15 cellular contexts compared by ENCODE assay signal in the genomic region with DNA sequence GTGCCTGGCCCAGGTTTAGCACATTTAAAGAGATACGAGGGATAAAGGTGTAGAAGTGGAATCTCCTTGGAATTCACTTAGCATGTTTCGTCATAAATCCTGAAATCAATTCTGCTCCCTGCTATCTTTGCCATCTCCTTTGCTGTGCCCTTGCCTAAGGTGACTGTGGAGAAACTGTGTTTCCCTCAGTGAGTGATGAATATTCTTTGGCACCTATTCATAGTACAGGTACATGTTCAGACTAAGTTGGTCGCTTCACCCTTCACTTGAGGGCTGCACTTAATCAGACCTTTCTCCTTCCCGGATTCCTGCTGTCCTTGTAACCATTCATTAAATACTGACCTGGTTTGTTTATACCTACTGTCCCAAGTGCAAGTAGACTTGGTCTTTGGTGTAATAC. TPM values are rescaled to one million over a fixed set of nuclear protein-coding genes. Genes with fewer than 3 reads are reported as not detected.
DNase-seq lines count a peak whose midpoint lies in the region; ATAC-seq, FAIRE-seq and TF ChIP-seq lines count a peak whose summit lies in the region.
"Had no signal": no experiment of that assay in that cellular context is flagged by ENCODE, and none has a peak within 500 bp of the region (broad histone marks: within the 10 kb centered on the region; RNA-seq: fewer than 3 reads in every experiment).

No MANE protein-coding gene starts in this region.

- no peaks in the 10 kb centered on the region for H3K27me3 Mint-ChIP-seq in chondrocyte (ENCODE audit: low read depth)
- H3K27me3 Mint-ChIP-seq: CD4-positive, alpha-beta memory T cell had no signal

- peak; percentile 92 for ATAC-seq in esophagus mucosa
- ATAC-seq: A549, HCT116 had no signal

- H3K27me3 ChIP-seq in prostate gland (replicated peaks; ENCODE audit: insufficient read depth): no peaks in the 10 kb centered on the region
- H3K27me3 ChIP-seq in suprapubic skin: no peaks in the 10 kb centered on the region
- H3K27me3 ChIP-seq in spleen (replicated peaks in 1 of 7): no peaks in the 10 kb centered on the region
- H3K27me3 ChIP-seq: BE2C had no signal

- no peaks in the 10 kb centered on the region for H3K9me3 ChIP-seq in prostate gland
- H3K9me3 ChIP-seq in suprapubic skin: no peaks in the 10 kb centered on the region
- no peaks in the 10 kb centered on the region for H3K9me3 ChIP-seq in spleen
- H3K9me3 ChIP-seq: A549, BE2C had no signal

- TF ChIP-seq POLR2A in prostate gland (IDR thresholded peaks at IDR 0.05) (no peak), suprapubic skin (IDR thresholded peaks at IDR 0.05) (no peak), spleen (IDR thresholded peaks at IDR 0.05) (no peak)

- H3K27ac ChIP-seq in VCaP (peak overlapping the region; percentile 48), prostate gland (peak overlapping the region; percentile 56 to 67), suprapubic skin (no peak overlapping the region), spleen (no peak overlapping the region)
- H3K27ac ChIP-seq: A549, C4-2B had no signal

- H3K4me3 ChIP-seq in prostate gland (no peak overlapping the region), suprapubic skin (no peak overlapping the region), spleen (no peak overlapping the region)
- H3K4me3 ChIP-seq: A549 had no signal

- peak overlapping the region; percentile 59 for H3K27ac Mint-ChIP-seq in chondrocyte (ENCODE audit: unreplicated experiment)

- DNase-seq in chondrocyte (ENCODE audit: low spot score) (no peak), prostate gland (ENCODE audit: low spot score) (peak; percentile 32), suprapubic skin (ENCODE audit: low spot score in 2 of 2) (no peak), SHP77 treated with DMSO at 0.1 percent for 48 hours (lab: John Stamatoyannopoulos, UW) (no peak), GM19239 (ENCODE audit: insufficient read length, low spot score) (no peak), spleen (no peak)
- DNase-seq: BE2C; CD4-positive, alpha-beta memory T cell; DMS79 had no signal

- no peaks in the 10 kb centered on the region for H3K36me3 ChIP-seq in prostate gland
- peaks cover 4% of the 10 kb centered on the region for H3K36me3 ChIP-seq in suprapubic skin
- H3K36me3 ChIP-seq in spleen: peaks cover 0 to 19% (median 0%) of the 10 kb centered on the region in 6 donors
- H3K36me3 ChIP-seq: BE2C had no signal

- no peak overlapping the region for H3K4me3 Mint-ChIP-seq in chondrocyte (ENCODE audit: unreplicated experiment)
- H3K4me3 Mint-ChIP-seq: CD4-positive, alpha-beta memory T cell had no signal

- H3K4me1 Mint-ChIP-seq in chondrocyte (ENCODE audit: low read depth): peaks cover 30% of the 10 kb centered on the region

- no peaks in the 10 kb centered on the region for H3K9me3 Mint-ChIP-seq in chondrocyte (ENCODE audit: low read depth)
- H3K9me3 Mint-ChIP-seq: CD4-positive, alpha-beta memory T cell had no signal

- TF ChIP-seq CTCF in VCaP (conservative IDR thresholded peaks at IDR 0.05) (no peak), chondrocyte (IDR thresholded peaks at IDR 0.05) (no peak), prostate gland (IDR thresholded peaks at IDR 0.05) (no peak), suprapubic skin (IDR thresholded peaks at IDR 0.05) (no peak), spleen (IDR thresholded peaks at IDR 0.05 in 8 of 11, conservative IDR thresholded peaks at IDR 0.05 in 3 of 11) (no peak)

- WGBS in prostate gland: 51% methylated on average over 4 of the region's 4 CpGs
- 68% methylated on average over 4 of the region's 4 CpGs for WGBS in suprapubic skin
- WGBS in spleen, 5 donors: 90 to 95% (median 92%) methylated on average over 4 of the region's 4 CpGs

- no peak for TF ChIP-seq EP300 in suprapubic skin (IDR thresholded peaks at IDR 0.05)

- H3K36me3 Mint-ChIP-seq in chondrocyte (ENCODE audit: low read depth): peaks cover 5% of the 10 kb centered on the region

- H3K4me1 ChIP-seq in prostate gland (replicated peaks) (peaks cover 2% of the 10 kb centered on the region), suprapubic skin (peaks cover 22% of the 10 kb centered on the region), spleen (peaks cover 0 to 32% (median 4%) of the 10 kb centered on the region in 6 donors)
- H3K4me1 ChIP-seq: BE2C had no signal

- no peak for FAIRE-seq in GM19239 (lab: Jason Lieb, UNC)
- FAIRE-seq: A549, GM12891 had no signal

- intact Hi-C loops in prostate gland (cut with DNase I) (no loop called here), spleen (cut with DNase I; ENCODE audit: low total_unique reads) (no loop called here)

RNA-seq across cellular contexts. Expression of gene PCCA, which starts 17.8 kb away (rescaled TPM):
- 14.8 to 25.5 TPM (median 15.1 TPM) in 3 replicates for total RNA-seq in chondrocyte
- total RNA-seq in esophagus mucosa: 23.0 TPM
- total RNA-seq in prostate gland: 10 to 100 TPM; 52.7 to 66.4 TPM
- total RNA-seq in suprapubic skin: 10 to 100 TPM; 21.2 to 40.9 (median 31.6) TPM
- 10 to 100 TPM; 29.7 to 54.9 (median 46.8) TPM for total RNA-seq in spleen
- polyA plus RNA-seq in spleen: 10 to 100 TPM in 1 of 3 donors, 1 to 10 TPM in 2; 9.3 to 10.9 (median 9.8) TPM

Comparison
In these comparisons a context has a peak if more than half of its experiments do, and no peak if none do; other contexts are left out.
1. H3K27ac ChIP-seq: peak in VCaP (single experiment) and prostate gland (2 of 2); none in suprapubic skin (single experiment) and spleen (0 of 8).